1 cellular context compared by ENCODE assay signal in genomic region chr1:2503554-2504223, GRCh38.
TF ChIP-seq lines count a peak whose summit lies in the region.

No MANE protein-coding gene starts in this region.

TF ChIP-seq in K562, 482 proteins besides CTCF, POLR2A, EP300 and RAD21:
- no peak for TF ChIP-seq ZNF785 (CRISPR knock-in tag; IDR thresholded peaks at IDR 0.05)
- no peak for TF ChIP-seq ARID3B (CRISPR knock-in tag; IDR thresholded peaks at IDR 0.05; ENCODE audit: borderline replicate concordance)
- TF ChIP-seq ZFX (CRISPR knock-in tag; IDR thresholded peaks at IDR 0.05), result 0 out of 2 replicates have a peak, but pooled peaks have one; percentile 13
- no peak for TF ChIP-seq ZNF174 (CRISPR knock-in tag; IDR thresholded peaks at IDR 0.05)
- TF ChIP-seq ZBTB1 (CRISPR knock-in tag; IDR thresholded peaks at IDR 0.05; ENCODE audit: borderline replicate concordance, low read depth), result no peak
